In the genomic region with DNA sequence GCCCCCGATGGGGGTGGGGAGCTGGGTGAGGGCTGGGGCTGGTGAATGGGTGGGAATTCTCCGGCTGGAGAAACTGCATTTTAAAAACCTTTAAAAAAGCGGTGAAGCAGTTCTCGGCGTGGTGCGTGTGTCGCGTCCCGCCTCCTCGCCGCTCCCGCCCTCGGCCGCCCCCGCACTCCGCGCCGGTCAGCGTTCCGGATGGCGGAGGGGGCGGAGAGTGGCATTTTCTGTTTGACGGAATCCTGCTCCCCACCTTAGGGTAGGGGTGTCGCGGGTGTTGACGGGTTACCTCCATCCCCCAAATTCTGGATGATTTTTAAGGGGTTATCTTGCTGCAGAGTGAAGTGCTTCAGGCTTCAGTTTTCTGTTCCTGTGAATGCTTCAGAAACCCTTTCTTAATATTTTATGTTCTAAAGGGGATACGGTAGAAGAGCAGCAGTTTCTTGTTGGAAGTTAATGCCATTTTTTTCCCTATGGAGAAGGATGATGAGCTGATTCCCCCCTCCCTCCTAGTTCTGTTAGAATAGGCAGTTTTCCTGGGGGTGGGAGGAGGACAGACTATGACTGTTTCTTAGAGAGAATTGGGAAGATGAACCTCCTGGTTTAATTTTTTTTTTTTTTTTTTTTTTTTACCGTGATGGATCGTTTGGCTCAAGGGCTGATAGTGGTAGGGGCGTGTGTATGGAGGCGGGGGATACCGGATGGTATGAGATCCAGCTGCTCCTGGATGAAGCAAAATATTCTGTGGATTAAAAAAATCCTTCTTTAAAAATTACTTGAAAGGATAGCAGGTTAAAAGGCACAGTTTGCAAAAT, we compare ENCODE assay signal across 8 cellular contexts. TPM values are rescaled to one million over a fixed set of nuclear protein-coding genes. Genes with fewer than 3 reads are reported as not detected.
DNase-seq lines count a peak whose midpoint lies in the region; ATAC-seq and TF ChIP-seq lines count a peak whose summit lies in the region.

No MANE protein-coding gene starts in this region.

- H3K9ac ChIP-seq in neural cell (ENCODE audit: low read length): peak overlapping the region; percentile 94

- no peaks in the 10 kb centered on the region for H3K9me2 ChIP-seq in neural cell (ENCODE audit: insufficient read depth, low read length)

- no peaks in the 10 kb centered on the region for H3K9me3 Mint-ChIP-seq in activated T-helper 17 cell treated with anti-CD3 and anti-CD28 coated beads, Interleukin-2, amount 50 U/mL, for 72 hours

- H3K27ac ChIP-seq in neural cell (ENCODE audit: low read length) (peak overlapping the region; percentile 97), thoracic aorta (peak overlapping the region; percentile 78 to 84)

- H3K36me3 ChIP-seq in neural cell (ENCODE audit: insufficient read depth, low read length): no peaks in the 10 kb centered on the region
- no peaks in the 10 kb centered on the region for H3K36me3 ChIP-seq in thoracic aorta

- H3K27me3 Mint-ChIP-seq in activated T-helper 17 cell treated with anti-CD3 and anti-CD28 coated beads, Interleukin-2, amount 50 U/mL, for 72 hours: no peaks in the 10 kb centered on the region

- H3K27me3 ChIP-seq in neural cell (ENCODE audit: insufficient read depth, low read depth, low read length) (no peaks in the 10 kb centered on the region), thoracic aorta (replicated peaks; ENCODE audit: insufficient read depth) (no peaks in the 10 kb centered on the region)

- peak overlapping the region; percentile 37 for H2AFZ ChIP-seq in neural cell (ENCODE audit: low read depth, low read length)

- TF ChIP-seq EP300 in neural cell (conservative IDR thresholded peaks at IDR 0.05; ENCODE audit: poor library complexity, severe bottlenecking): no peak

- H3K4me3 ChIP-seq in fibroblast of the aortic adventitia (ENCODE audit: low read depth, low read length) (peak overlapping the region; percentile 85), neural cell (ENCODE audit: low read length) (peak overlapping the region; percentile 94), thoracic aorta (peak overlapping the region; percentile 100)

- H3K4me1 ChIP-seq in thoracic aorta (ENCODE audit: control insufficient read depth in 1 of 2, low read depth in 2 of 2): peaks cover 12 to 25% of the 10 kb centered on the region in 2 donors

- ATAC-seq in GM18868 (IDR thresholded peaks at IDR 0.05; ENCODE audit: unreplicated experiment): peak; percentile 65
- peak; percentile 67 for ATAC-seq in HG03066 (IDR thresholded peaks at IDR 0.05; ENCODE audit: low read depth, unreplicated experiment)
- peak; percentile 58 for ATAC-seq in activated T-helper 17 cell treated with anti-CD3 and anti-CD28 coated beads, Interleukin-2, amount 50 U/mL, for 72 hours (replicated peaks)
- ATAC-seq in thoracic aorta (ENCODE audit: insufficient number of reproducible peaks, low FRiP score, low read depth): peak; percentile 48

- TF ChIP-seq RAD21 in neural cell (conservative IDR thresholded peaks at IDR 0.05): no peak

- peaks cover 17% of the 10 kb centered on the region for H3K4me1 Mint-ChIP-seq in activated T-helper 17 cell treated with anti-CD3 and anti-CD28 coated beads, Interleukin-2, amount 50 U/mL, for 72 hours

- peak overlapping the region; percentile 77 for H3K4me2 ChIP-seq in neural cell (ENCODE audit: low read length)

- peak overlapping the region; percentile 80 for H3K27ac Mint-ChIP-seq in activated T-helper 17 cell treated with anti-CD3 and anti-CD28 coated beads, Interleukin-2, amount 50 U/mL, for 72 hours

- peak overlapping the region; percentile 82 for H3K4me3 Mint-ChIP-seq in activated T-helper 17 cell treated with anti-CD3 and anti-CD28 coated beads, Interleukin-2, amount 50 U/mL, for 72 hours

- peak; percentile 62 for DNase-seq in AG08395 (ENCODE audit: low spot score)
- DNase-seq in NCI-H748 (lab: John Stamatoyannopoulos, UW; ENCODE audit: unreplicated experiment): peak; percentile 80
- DNase-seq in fibroblast of the aortic adventitia (ENCODE audit: low read depth): peak; percentile 24
- no peak for DNase-seq in thoracic aorta (ENCODE audit: low spot score)

- H4K20me1 ChIP-seq in neural cell (ENCODE audit: insufficient read depth): no peaks in the 10 kb centered on the region

- TF ChIP-seq CTCF in fibroblast of the aortic adventitia (IDR thresholded peaks at IDR 0.05; ENCODE audit: insufficient read depth, low read length) (no peak), neural cell (IDR thresholded peaks at IDR 0.05; ENCODE audit: poor library complexity, severe bottlenecking) (no peak), thoracic aorta (IDR thresholded peaks at IDR 0.05) (no peak)

- H3K36me3 Mint-ChIP-seq in activated T-helper 17 cell treated with anti-CD3 and anti-CD28 coated beads, Interleukin-2, amount 50 U/mL, for 72 hours (ENCODE audit: low read depth): peaks cover 6% of the 10 kb centered on the region

- peaks cover 55% of the 10 kb centered on the region for H3K79me2 ChIP-seq in neural cell (replicated peaks; ENCODE audit: insufficient read depth, low read length)

- peaks cover 5% of the 10 kb centered on the region for H3F3A ChIP-seq in neural cell (ENCODE audit: insufficient read depth, low read length, poor library complexity, severe bottlenecking)

- H3K9me3 ChIP-seq in neural cell (ENCODE audit: low read length): no peaks in the 10 kb centered on the region
- no peaks in the 10 kb centered on the region for H3K9me3 ChIP-seq in thoracic aorta

TF ChIP-seq in neural cell, 6 proteins besides CTCF, POLR2A, EP300 and RAD21:
- no peak for TF ChIP-seq SMC3 (conservative IDR thresholded peaks at IDR 0.05; ENCODE audit: poor library complexity)
- TF ChIP-seq, protein P1, sequence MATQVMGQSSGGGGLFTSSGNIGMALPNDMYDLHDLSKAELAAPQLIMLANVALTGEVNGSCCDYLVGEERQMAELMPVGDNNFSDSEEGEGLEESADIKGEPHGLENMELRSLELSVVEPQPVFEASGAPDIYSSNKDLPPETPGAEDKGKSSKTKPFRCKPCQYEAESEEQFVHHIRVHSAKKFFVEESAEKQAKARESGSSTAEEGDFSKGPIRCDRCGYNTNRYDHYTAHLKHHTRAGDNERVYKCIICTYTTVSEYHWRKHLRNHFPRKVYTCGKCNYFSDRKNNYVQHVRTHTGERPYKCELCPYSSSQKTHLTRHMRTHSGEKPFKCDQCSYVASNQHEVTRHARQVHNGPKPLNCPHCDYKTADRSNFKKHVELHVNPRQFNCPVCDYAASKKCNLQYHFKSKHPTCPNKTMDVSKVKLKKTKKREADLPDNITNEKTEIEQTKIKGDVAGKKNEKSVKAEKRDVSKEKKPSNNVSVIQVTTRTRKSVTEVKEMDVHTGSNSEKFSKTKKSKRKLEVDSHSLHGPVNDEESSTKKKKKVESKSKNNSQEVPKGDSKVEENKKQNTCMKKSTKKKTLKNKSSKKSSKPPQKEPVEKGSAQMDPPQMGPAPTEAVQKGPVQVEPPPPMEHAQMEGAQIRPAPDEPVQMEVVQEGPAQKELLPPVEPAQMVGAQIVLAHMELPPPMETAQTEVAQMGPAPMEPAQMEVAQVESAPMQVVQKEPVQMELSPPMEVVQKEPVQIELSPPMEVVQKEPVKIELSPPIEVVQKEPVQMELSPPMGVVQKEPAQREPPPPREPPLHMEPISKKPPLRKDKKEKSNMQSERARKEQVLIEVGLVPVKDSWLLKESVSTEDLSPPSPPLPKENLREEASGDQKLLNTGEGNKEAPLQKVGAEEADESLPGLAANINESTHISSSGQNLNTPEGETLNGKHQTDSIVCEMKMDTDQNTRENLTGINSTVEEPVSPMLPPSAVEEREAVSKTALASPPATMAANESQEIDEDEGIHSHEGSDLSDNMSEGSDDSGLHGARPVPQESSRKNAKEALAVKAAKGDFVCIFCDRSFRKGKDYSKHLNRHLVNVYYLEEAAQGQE (IDR thresholded peaks at IDR 0.05; ENCODE audit: borderline replicate concordance): peak; percentile 12

RNA-seq across cellular contexts. Expression of a gene that starts 0.7 kb away (rescaled TPM):
- 10 to 100 TPM; 35.6 to 38.6 TPM for total RNA-seq in activated T-helper 17 cell treated with anti-CD3 and anti-CD28 coated beads, Interleukin-2, amount 50 U/mL, for 72 hours
- 24.3 and 36.4 TPM in 2 replicates for total RNA-seq in fibroblast of the aortic adventitia (ENCODE audit: low replicate concordance)
- 126 and 128 TPM in 2 replicates for polyA plus RNA-seq in neural cell
- 174 and 229 TPM in 2 replicates for polyA minus RNA-seq in neural cell
- 10 to 100 TPM; 31.3 to 37.9 TPM for total RNA-seq in thoracic aorta
